Comparison of ENCODE assay signal across 1 cellular context in the genomic region with DNA sequence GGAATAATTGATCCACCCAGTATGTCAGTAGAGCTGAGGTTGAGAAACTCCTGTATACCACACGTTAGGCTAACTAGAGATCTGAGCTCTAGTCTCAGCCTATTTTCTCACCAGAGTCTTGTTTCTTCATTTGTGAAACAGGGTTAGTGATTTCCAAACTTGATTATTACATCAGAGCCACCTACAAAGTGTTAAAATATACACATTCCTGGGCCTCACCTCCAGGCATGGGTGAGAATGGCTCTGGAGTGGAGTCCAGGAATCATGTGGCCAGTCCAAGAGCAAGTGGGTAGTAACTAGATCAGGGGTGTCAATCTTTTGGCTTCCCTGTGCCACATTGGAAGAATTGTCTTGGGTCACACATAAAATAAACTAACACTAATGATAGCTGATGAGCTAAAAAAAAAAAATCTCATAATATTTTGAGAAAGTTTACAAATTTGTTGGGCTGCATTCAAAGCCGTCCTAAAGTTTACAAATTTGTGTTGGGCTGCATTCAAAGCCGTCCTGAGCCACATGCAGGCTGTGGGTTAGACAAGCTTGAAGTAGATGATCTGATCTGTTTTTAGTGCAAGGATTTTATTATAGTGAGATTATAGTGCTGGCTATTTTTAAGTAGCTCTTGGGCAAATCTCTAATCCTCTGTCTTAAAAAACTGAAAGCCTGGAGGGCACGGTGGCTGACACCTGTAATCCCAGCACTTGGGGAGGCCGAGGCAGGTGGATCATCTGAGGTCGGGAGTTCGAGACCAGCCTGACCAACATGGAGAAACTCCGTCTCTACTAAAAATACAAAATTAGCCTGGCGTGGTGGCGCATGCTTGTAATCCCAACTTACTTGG.
TF ChIP-seq lines count a peak whose summit lies in the region.

No MANE protein-coding gene starts in this region.

TF ChIP-seq in A549, 52 proteins besides CTCF, POLR2A, EP300 and RAD21:
- TF ChIP-seq TP53 (CRISPR knock-in tag; IDR thresholded peaks at IDR 0.05): no peak
- TF ChIP-seq, protein P1, sequence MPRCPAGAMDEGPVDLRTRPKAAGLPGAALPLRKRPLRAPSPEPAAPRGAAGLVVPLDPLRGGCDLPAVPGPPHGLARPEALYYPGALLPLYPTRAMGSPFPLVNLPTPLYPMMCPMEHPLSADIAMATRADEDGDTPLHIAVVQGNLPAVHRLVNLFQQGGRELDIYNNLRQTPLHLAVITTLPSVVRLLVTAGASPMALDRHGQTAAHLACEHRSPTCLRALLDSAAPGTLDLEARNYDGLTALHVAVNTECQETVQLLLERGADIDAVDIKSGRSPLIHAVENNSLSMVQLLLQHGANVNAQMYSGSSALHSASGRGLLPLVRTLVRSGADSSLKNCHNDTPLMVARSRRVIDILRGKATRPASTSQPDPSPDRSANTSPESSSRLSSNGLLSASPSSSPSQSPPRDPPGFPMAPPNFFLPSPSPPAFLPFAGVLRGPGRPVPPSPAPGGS (IDR thresholded peaks at IDR 0.05): 0 out of 3 replicates have a peak, but pooled peaks have one; percentile 28
- TF ChIP-seq KDM1A (IDR thresholded peaks at IDR 0.05; ENCODE audit: low read depth): no peak
- TF ChIP-seq FOSL2 (IDR thresholded peaks at IDR 0.05): no peak
- TF ChIP-seq FOSL2 (CRISPR knock-in tag; IDR thresholded peaks at IDR 0.05): no peak
- TF ChIP-seq NR3C1 (IDR thresholded peaks at IDR 0.05): no peak
- TF ChIP-seq ESRRA (IDR thresholded peaks at IDR 0.05; ENCODE audit: borderline replicate concordance, low read length): no peak
- no peak for TF ChIP-seq MAZ (IDR thresholded peaks at IDR 0.05; ENCODE audit: borderline replicate concordance, low read depth, low read length)
